27 cellular contexts compared by ENCODE assay signal in genomic region chr5:14739961-14740360, GRCh38.
A peak's percentile ranks its signal among the peaks of the same experiment; 100 is the strongest.
DNase-seq lines count a peak whose midpoint lies in the region; ATAC-seq, FAIRE-seq and TF ChIP-seq lines count a peak whose summit lies in the region.
"Had no signal": no experiment of that assay in that cellular context is flagged by ENCODE, and none has a peak within 500 bp of the region (broad histone marks: within the 10 kb centered on the region; RNA-seq: fewer than 3 reads in every experiment).

No MANE protein-coding gene starts in this region.

- no peak for TF ChIP-seq POLR2A in IMR-90 (IDR thresholded peaks at IDR 0.05; ENCODE audit: low read depth, low read length)
- no peak for TF ChIP-seq POLR2A in H1 (IDR thresholded peaks at IDR 0.05; ENCODE audit: control extremely low read depth in 1 of 2, low read depth in 2 of 2, low read length in 2 of 2)
- TF ChIP-seq POLR2A in gastrocnemius medialis (IDR thresholded peaks at IDR 0.05): no peak

- H3K9ac ChIP-seq in BLaER1 treated with 17β-estradiol and CSF1 and Interleukin-3, amounts not matched to agents 10 nM and 100 nM: no peak overlapping the region
- H3K9ac ChIP-seq in IMR-90 (ENCODE audit: low read depth, low read length): no peak overlapping the region
- no peak overlapping the region for H3K9ac ChIP-seq in H1 (replicated peaks in 1 of 4; ENCODE audit: extremely low read depth in 1 of 4, low read depth in 3 of 4, low read length in 3 of 4)
- H3K9ac ChIP-seq: parathyroid adenoma had no signal

- H3K9me3 ChIP-seq in BLaER1 treated with 17β-estradiol and CSF1 and Interleukin-3, amounts not matched to agents 10 nM and 100 nM (replicated peaks in 1 of 11): no peaks in the 10 kb centered on the region
- H3K9me3 ChIP-seq in IMR-90 (ENCODE audit: control insufficient read depth, insufficient read depth, low read length) (no peaks in the 10 kb centered on the region), H1 (ENCODE audit: insufficient read depth in 2 of 2, low read depth in 1 of 2, low read length in 1 of 2) (no peaks in the 10 kb centered on the region), gastrocnemius medialis (no peaks in the 10 kb centered on the region)
- H3K9me3 ChIP-seq: Caco-2, SJCRH30, spleen, uterus had no signal

- H2AK9ac ChIP-seq in IMR-90 (replicated peaks; ENCODE audit: low read depth, low read length, poor library complexity): no peak overlapping the region

- H3K36me3 ChIP-seq in BLaER1 treated with 17β-estradiol and CSF1 and Interleukin-3, amounts not matched to agents 10 nM and 100 nM: peaks cover 20 to 94% (median 47%) of the 10 kb centered on the region in 11 experiments; a peak in 20 of 22 replicates
- no peaks in the 10 kb centered on the region; the same call in 1 of the 2 replicates for H3K36me3 ChIP-seq in IMR-90 (ENCODE audit: control insufficient read depth, insufficient read depth, low read length)
- H3K36me3 ChIP-seq in H1 (ENCODE audit: control insufficient read depth in 2 of 4, insufficient read depth in 4 of 4, low read length in 3 of 4): no peaks in the 10 kb centered on the region
- peaks cover 0 to 10% of the 10 kb centered on the region in 2 donors for H3K36me3 ChIP-seq in gastrocnemius medialis
- H3K36me3 ChIP-seq: cardiac muscle cell, SJCRH30, uterus had no signal

- intact Hi-C loops in IMR-90 (cut with micrococcal nuclease): loop anchor here (5.0 kb wide), 1 partner anchor 132 kb away; the partner anchor contains the start of gene ANKH
- intact Hi-C loops in gastrocnemius medialis (cut with DNase I; ENCODE audit: low total_unique reads): no loop called here

- H2BK5ac ChIP-seq in IMR-90 (ENCODE audit: low read depth, low read length, poor library complexity, severe bottlenecking) (no peak overlapping the region), H1 (ENCODE audit: low read depth, low read length) (no peak overlapping the region)

- H4K8ac ChIP-seq in IMR-90 (ENCODE audit: low read depth in 2 of 2, low read length in 2 of 2) (peak overlapping the region in 1 of 2 experiments; percentile 28; a peak in 1 of 4 replicates), H1 (ENCODE audit: extremely low read depth, insufficient read depth, low read length) (no peak overlapping the region)

- peaks cover 56 to 95% (median 86%) of the 10 kb centered on the region in 10 experiments for H3K4me1 ChIP-seq in BLaER1 treated with 17β-estradiol and CSF1 and Interleukin-3, amounts not matched to agents 10 nM and 100 nM
- H3K4me1 ChIP-seq in IMR-90 (ENCODE audit: control insufficient read depth, insufficient read depth, low read length): peaks cover 5% of the 10 kb centered on the region
- peaks cover 0 to 19% (median 9%) of the 10 kb centered on the region in 4 experiments; a peak in 6 of 7 replicates for H3K4me1 ChIP-seq in H1 (replicated peaks in 1 of 4; ENCODE audit: control insufficient read depth in 3 of 4, insufficient read depth in 4 of 4, low read length in 3 of 4)
- peaks cover 45 to 46% of the 10 kb centered on the region in 2 donors for H3K4me1 ChIP-seq in gastrocnemius medialis
- H3K4me1 ChIP-seq: Caco-2, SJCRH30, uterus had no signal

- H3K27me3 ChIP-seq in BLaER1 treated with 17β-estradiol and CSF1 and Interleukin-3, amounts not matched to agents 10 nM and 100 nM: no peaks in the 10 kb centered on the region
- H3K27me3 ChIP-seq in IMR-90 (ENCODE audit: control insufficient read depth, insufficient read depth, low read length): no peaks in the 10 kb centered on the region
- no peaks in the 10 kb centered on the region for H3K27me3 ChIP-seq in H1 (replicated peaks in 1 of 4; ENCODE audit: control insufficient read depth in 3 of 4, extremely low read depth in 1 of 4, insufficient read depth in 3 of 4, low read length in 3 of 4)
- H3K27me3 ChIP-seq in gastrocnemius medialis: no peaks in the 10 kb centered on the region
- H3K27me3 ChIP-seq: cardiac muscle cell, SJCRH30, spleen, uterus had no signal

- 0 out of 22 replicates have a peak overlapping the region, but pooled peaks of 1 of the 11 experiments have one; percentile 0 for H3K27ac ChIP-seq in BLaER1 treated with 17β-estradiol and CSF1 and Interleukin-3, amounts not matched to agents 10 nM and 100 nM
- H3K27ac ChIP-seq in IMR-90 (ENCODE audit: insufficient read depth, low read length): no peak overlapping the region
- no peak overlapping the region for H3K27ac ChIP-seq in H1 (ENCODE audit: low read depth, low read length)
- H3K27ac ChIP-seq in gastrocnemius medialis: peak overlapping the region in 3 of 4 donors; percentile 12 to 53 (median 47)
- H3K27ac ChIP-seq: C4-2B, cardiac muscle cell, parathyroid adenoma, SJCRH30, spleen, uterus had no signal

- no peak overlapping the region for H2BK12ac ChIP-seq in H1 (ENCODE audit: low read depth, low read length)

- H4K20me1 ChIP-seq in BLaER1 treated with 17β-estradiol and CSF1 and Interleukin-3, amounts not matched to agents 10 nM and 100 nM: peaks cover 0 to 53% (median 5%) of the 10 kb centered on the region in 11 experiments; a peak in 7 of 22 replicates
- peaks cover 4% of the 10 kb centered on the region; the same call in 1 of the 2 replicates for H4K20me1 ChIP-seq in IMR-90 (ENCODE audit: insufficient read depth, low read length)
- no peaks in the 10 kb centered on the region for H4K20me1 ChIP-seq in H1 (replicated peaks in 1 of 2; ENCODE audit: control insufficient read depth in 1 of 2, insufficient read depth in 2 of 2, low read length in 2 of 2)

- BruUV-seq in IMR-90 (replicated peaks; lab: Mats Ljungman, UMichigan): no TSS peak

- TF ChIP-seq CTCF in IMR-90 (conservative IDR thresholded peaks at IDR 0.05; ENCODE audit: low read depth, low read length): no peak
- no peak for TF ChIP-seq CTCF in H1 (IDR thresholded peaks at IDR 0.05; ENCODE audit: control extremely low read depth in 1 of 3, insufficient read depth in 1 of 3, low read depth in 1 of 3, low read length in 3 of 3)
- TF ChIP-seq CTCF in gastrocnemius medialis (IDR thresholded peaks at IDR 0.05 in 4 of 5, conservative IDR thresholded peaks at IDR 0.05 in 1 of 5): no peak

- no peak overlapping the region for H3K4me3 ChIP-seq in BLaER1 treated with 17β-estradiol and CSF1 and Interleukin-3, amounts not matched to agents 10 nM and 100 nM
- no peak overlapping the region for H3K4me3 ChIP-seq in IMR-90 (ENCODE audit: insufficient read depth, low read depth, low read length)
- H3K4me3 ChIP-seq in H1 (ENCODE audit: extremely low read depth in 1 of 4, insufficient read depth in 2 of 4, low read depth in 3 of 4, low read length in 4 of 4): no peak overlapping the region
- H3K4me3 ChIP-seq in gastrocnemius medialis: no peak overlapping the region
- H3K4me3 ChIP-seq: cardiac muscle cell, SJCRH30, spleen, uterus had no signal

- no peak for ATAC-seq in IMR-90 (ENCODE audit: low read depth)
- ATAC-seq in gastrocnemius medialis: no peak
- no peak for ATAC-seq in GM19023 (IDR thresholded peaks at IDR 0.05; ENCODE audit: unreplicated experiment)
- ATAC-seq: HepG2; stimulated activated naive CD8-positive, alpha-beta T cell treated with anti-CD3 and anti-CD28 coated beads, Interleukin-15, Interleukin-2, amounts not matched to agents 100 U/mL and 50 U/mL, for 24 hours had no signal

- H3K14ac ChIP-seq in IMR-90 (replicated peaks; ENCODE audit: low read depth, low read length) (0 out of 2 replicates have a peak overlapping the region, but pooled peaks have one; percentile 0), H1 (ENCODE audit: insufficient read length) (no peak overlapping the region)

- H3K79me2 ChIP-seq in H1 (ENCODE audit: control insufficient read depth in 1 of 2, insufficient read depth in 2 of 2, low read length in 2 of 2): no peaks in the 10 kb centered on the region
- H3K79me2 ChIP-seq: parathyroid adenoma had no signal

- H3K79me1 ChIP-seq in IMR-90 (ENCODE audit: low read depth in 1 of 2, low read length in 2 of 2) (no peaks in the 10 kb centered on the region), H1 (ENCODE audit: low read depth, low read length) (no peaks in the 10 kb centered on the region)

- H3K4ac ChIP-seq in IMR-90 (ENCODE audit: low read depth, low read length) (no peak overlapping the region), H1 (replicated peaks; ENCODE audit: insufficient read length, low read depth, low read length) (no peak overlapping the region)

- DNase-seq in IMR-90: no peak
- DNase-seq in H1 (ENCODE audit: low read depth in 1 of 2, low spot score in 2 of 2): no peak
- DNase-seq in gastrocnemius medialis: no peak
- DNase-seq in NCI-H1105 (lab: John Stamatoyannopoulos, UW): no peak
- no peak for DNase-seq in AG08396 (ENCODE audit: low spot score)
- DNase-seq: activated CD4-positive, alpha-beta T cell treated with anti-CD3 and anti-CD28 coated beads, Interleukin-2, amount 10 ng/mL, durations not matched to agents 24 days and 14 days; activated CD8-positive, alpha-beta memory T cell treated with anti-CD3 and anti-CD28 coated beads for 24 hours; activated effector memory CD4-positive, alpha-beta T cell treated with Interleukin-2 at 50 U/mL for 16 hours; Caco-2; DMS53; hippocampal formation; mesendoderm; NCI-H446; NCI-H774; SJCRH30; spleen; stimulated activated CD4-positive, alpha-beta T cell treated with anti-CD3 and anti-CD28 coated beads, Interleukin-2, amount 100 ng/mL, for 24 hours; stimulated activated naive CD8-positive, alpha-beta T cell treated with anti-CD3 and anti-CD28 coated beads, Interleukin-15, Interleukin-2, amounts not matched to agents 100 U/mL and 50 U/mL, for 24 hours; uterus had no signal

- H3K18ac ChIP-seq in IMR-90 (ENCODE audit: low read depth, low read length): no peak overlapping the region
- peak overlapping the region; percentile 22; the same call in 1 of the 2 replicates for H3K18ac ChIP-seq in H1 (ENCODE audit: extremely low read depth, low read length)

- H2AFZ ChIP-seq in IMR-90 (replicated peaks; ENCODE audit: low read length, poor library complexity) (no peak overlapping the region), H1 (ENCODE audit: low read length) (no peak overlapping the region)
- H2AFZ ChIP-seq: parathyroid adenoma had no signal

- dilution Hi-C loops in IMR-90 (cut with HindIII; ENCODE audit: low sequenced_read_pairs, unreplicated experiment): no loop called here

- H3K23me2 ChIP-seq in H1 (ENCODE audit: low read depth, low read length): no peaks in the 10 kb centered on the region

- peak overlapping the region; percentile 12 to 87 (median 75); a peak in 18 of 22 replicates for H3K4me2 ChIP-seq in BLaER1 treated with 17β-estradiol and CSF1 and Interleukin-3, amounts not matched to agents 10 nM and 100 nM
- H3K4me2 ChIP-seq in IMR-90 (ENCODE audit: low read depth, low read length) (no peak overlapping the region), H1 (ENCODE audit: insufficient read depth in 1 of 2, low read depth in 2 of 2, low read length in 2 of 2) (no peak overlapping the region)

- H4K5ac ChIP-seq in IMR-90 (ENCODE audit: low read depth, low read length) (no peak overlapping the region), H1 (ENCODE audit: insufficient read length, low read depth, low read length) (no peak overlapping the region)

- POLR2A ChIA-PET in IMR-90 (lab: Charles Lee; ENCODE audit: unreplicated experiment) (no interaction called here), H1 (lab: Charles Lee; ENCODE audit: partially characterized antibody) (interaction anchor here (0.6 kb wide), 1 partner anchor 454 kb away, joined by 4 read pairs; no protein-coding TSS in a partner anchor)

- H3K9me1 ChIP-seq in IMR-90 (ENCODE audit: insufficient read depth, low read length): peaks cover 13% of the 10 kb centered on the region

- H4K91ac ChIP-seq in IMR-90 (ENCODE audit: insufficient read depth, low read depth, low read length) (no peak overlapping the region), H1 (replicated peaks; ENCODE audit: insufficient read length, low read length) (no peak overlapping the region)

- TF ChIP-seq EP300 in H1 (IDR thresholded peaks at IDR 0.05; ENCODE audit: borderline replicate concordance in 1 of 2, low read depth in 2 of 2, low read length in 2 of 2): no peak

- CTCF ChIA-PET in IMR-90 (lab: Yijun Ruan, JAX) (no interaction called here), H1 (lab: Charles Lee; ENCODE audit: partially characterized antibody) (interaction anchor here (1.2 to 2.1 kb wide), 2 partner anchors 12 to 13 kb away, joined by 3 to 7 read pairs; no protein-coding TSS in a partner anchor)

- no peak overlapping the region for H2BK20ac ChIP-seq in IMR-90 (ENCODE audit: low read depth, low read length)
- no peak overlapping the region for H2BK20ac ChIP-seq in H1 (ENCODE audit: low read length)

- H3K56ac ChIP-seq in IMR-90 (ENCODE audit: extremely low read depth, insufficient read depth, low read length) (no peak overlapping the region), H1 (replicated peaks; ENCODE audit: insufficient read length, low read depth, low read length) (no peak overlapping the region)

- in situ Hi-C loops in IMR-90 (cut with MboI; ENCODE audit: low sequenced_read_pairs) (no loop called here), gastrocnemius medialis (cut with MboI; ENCODE audit: low sequenced_read_pairs in 4 of 4) (loop anchor here in 2 of 4 donors (25.0 kb wide), 1 partner anchor 122 kb away; the partner anchor contains the start of gene ANKH (in 2 of the 2))

- 92% methylated on average over 4 of the region's 5 CpGs; no CpG with 5 or more reads in 1 of the 2 experiments for WGBS in IMR-90 (ENCODE audit: extremely low coverage in 2 of 2, insufficient read length in 1 of 2), 2 experiments
- 83% methylated on average over 5 of the region's 5 CpGs; no CpG with 5 or more reads in 1 of the 2 experiments for WGBS in H1 (ENCODE audit: extremely low coverage in 1 of 2, insufficient coverage in 1 of 2, insufficient read length in 1 of 2, insufficient replicate concordance in 2 of 2, low coverage in 1 of 2, low lambda C conversion rate in 2 of 2, missing lambda C conversion rate in 1 of 2), 2 experiments

- TF ChIP-seq RAD21 in IMR-90 (IDR thresholded peaks at IDR 0.05; ENCODE audit: low read length) (no peak), H1 (IDR thresholded peaks at IDR 0.05 in 1 of 2, conservative IDR thresholded peaks at IDR 0.05 in 1 of 2; ENCODE audit: low read depth in 2 of 2, low read length in 2 of 2) (no peak)

- FAIRE-seq in H1 (lab: Jason Lieb, UNC): no peak
- FAIRE-seq: frontal cortex, GM12892, HepG2 had no signal

- peak overlapping the region; percentile 17; the same call in 1 of the 2 replicates for H2BK120ac ChIP-seq in IMR-90 (ENCODE audit: low read depth, low read length)
- H2BK120ac ChIP-seq in H1 (replicated peaks; ENCODE audit: low read depth, low read length): no peak overlapping the region

- no peak overlapping the region for H3K23ac ChIP-seq in IMR-90 (ENCODE audit: low read depth, low read length)
- no peak overlapping the region for H3K23ac ChIP-seq in H1 (ENCODE audit: insufficient read length)

- H2AK5ac ChIP-seq in IMR-90 (ENCODE audit: low read depth, low read length) (no peak overlapping the region), H1 (ENCODE audit: low read depth, low read length) (no peak overlapping the region)

- H2BK15ac ChIP-seq in IMR-90 (ENCODE audit: low read depth, low read length): no peak overlapping the region
- no peak overlapping the region for H2BK15ac ChIP-seq in H1 (ENCODE audit: low read length)

Comparison
In these comparisons a context has a peak if more than half of its experiments do, and no peak if none do; other contexts are left out.
1. H3K27ac ChIP-seq: peak in gastrocnemius medialis (3 of 4); none in IMR-90 (single experiment) and H1 (single experiment).
2. H3K4me2 ChIP-seq: peak in BLaER1 treated with 17β-estradiol and CSF1 and Interleukin-3, amounts not matched to agents 10 nM and 100 nM (11 of 11); none in IMR-90 (single experiment) and H1 (0 of 2).